9 cellular contexts compared by ENCODE assay signal in the genomic region with DNA sequence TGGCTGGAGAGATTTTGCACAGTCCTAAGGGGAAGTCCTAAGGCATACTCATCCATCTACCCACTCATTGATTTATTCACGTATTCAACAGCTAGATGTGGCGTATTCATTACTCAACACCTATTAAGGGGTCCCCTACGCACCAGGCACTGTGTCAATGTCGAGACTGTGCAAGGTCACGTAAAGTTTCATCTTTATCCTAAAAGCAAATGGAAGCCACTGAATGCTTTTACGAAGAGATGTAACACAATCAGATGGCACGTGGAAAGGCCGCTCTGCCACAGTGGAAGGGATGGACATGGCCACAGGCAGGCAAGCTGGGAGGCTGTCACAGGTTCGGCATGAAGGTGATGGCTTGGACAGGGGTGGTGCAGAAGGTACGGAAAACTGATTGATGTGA.
"Had no signal": no experiment of that assay in that cellular context is flagged by ENCODE, and none has a peak within 500 bp of the region (broad histone marks: within the 10 kb centered on the region; RNA-seq: fewer than 3 reads in every experiment).

No MANE protein-coding gene starts in this region.

- DNase-seq: GM23248, GOT3, H7, HFFc6, KBM-7 had no signal

- H3K27ac ChIP-seq: GM23248, HL-60 had no signal

- ATAC-seq: HCT116 had no signal

- H3K9me3 ChIP-seq: HAP-1 had no signal

- H3K4me3 ChIP-seq: GM23248, HAP-1 had no signal

- H3K36me3 ChIP-seq: HAP-1 had no signal

- H3K9ac ChIP-seq: GM23248 had no signal

- H2AFZ ChIP-seq: GM23248 had no signal

- H3K4me1 ChIP-seq: HAP-1 had no signal

- H3K27ac Mint-ChIP-seq: HFFc6, IgD-negative memory B cell had no signal

- H3K4me3 Mint-ChIP-seq: HFFc6, IgD-negative memory B cell had no signal
